12 cellular contexts compared by ENCODE assay signal in the genomic region with DNA sequence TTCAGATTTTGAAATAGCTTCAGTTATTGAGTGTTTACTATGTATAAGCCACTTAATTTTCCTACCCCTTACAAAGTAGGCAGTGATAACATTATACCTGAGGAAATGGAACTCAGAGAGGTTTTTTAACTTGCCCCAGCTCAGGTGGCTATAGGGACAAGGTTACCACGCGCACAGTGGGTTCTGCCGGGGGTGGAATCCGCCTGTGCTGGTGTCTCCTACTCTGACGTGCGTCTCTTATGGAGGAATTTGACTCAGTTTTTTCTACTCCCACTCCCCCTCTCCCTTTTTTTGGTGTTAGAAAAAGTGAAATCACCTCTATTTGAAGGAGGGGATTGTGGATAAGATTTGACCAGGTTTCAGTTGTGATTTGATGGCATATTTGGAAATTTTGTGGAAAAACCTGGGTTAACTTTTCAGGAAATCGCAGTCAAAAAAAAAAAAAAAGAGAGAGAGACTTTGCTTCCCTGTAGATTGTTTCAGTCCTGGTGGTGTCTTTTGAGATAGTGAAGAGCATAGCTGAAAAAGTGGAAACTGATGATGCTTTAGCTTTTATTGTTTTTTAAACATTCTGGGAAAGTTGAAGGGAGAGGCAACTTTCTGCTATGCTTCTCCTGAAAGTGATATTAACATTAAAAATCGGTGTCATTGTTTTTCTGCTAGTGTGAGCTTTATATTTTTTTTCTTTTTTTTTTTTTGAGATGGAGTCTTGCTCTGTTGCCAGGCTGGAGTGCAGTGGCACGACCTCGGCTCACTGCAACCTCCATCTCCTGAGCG.
"Had no signal": no experiment of that assay in that cellular context is flagged by ENCODE, and none has a peak within 500 bp of the region (broad histone marks: within the 10 kb centered on the region; RNA-seq: fewer than 3 reads in every experiment).

No MANE protein-coding gene starts in this region.

- H3K9me3 ChIP-seq: gastrocnemius medialis, right atrium auricular region had no signal

- H3K9me3 Mint-ChIP-seq: stimulated activated effector memory CD8-positive, alpha-beta T cell treated with anti-CD3 and anti-CD28 coated beads, Interleukin-12 subunit alpha, Interleukin-12 subunit beta, amount 100 ng/mL, for 72 hours; T-helper 2 cell treated with Interferon-gamma antibody and Interleukin-4, amounts not matched to agents 5 μg/mL and 100 μg/mL, for 36 hours had no signal

- H3K4me3 ChIP-seq: coronary artery, gastrocnemius medialis, right atrium auricular region, tibial nerve had no signal

- DNase-seq: activated CD4-positive, alpha-beta memory T cell treated with anti-CD3 and anti-CD28 coated beads for 36 hours; activated CD4-positive, alpha-beta T cell treated with anti-CD3 and anti-CD28 coated beads for 1 hour; activated naive CD4-positive, alpha-beta T cell; effector CD4-positive, alpha-beta T cell; gastrocnemius medialis; midbrain; posterior cingulate gyrus had no signal

- H3K4me1 Mint-ChIP-seq: stimulated activated effector memory CD8-positive, alpha-beta T cell treated with anti-CD3 and anti-CD28 coated beads, Interleukin-12 subunit alpha, Interleukin-12 subunit beta, amount 100 ng/mL, for 72 hours had no signal

- H3K36me3 Mint-ChIP-seq: activated CD4-positive, alpha-beta memory T cell treated with anti-CD3 and anti-CD28 coated beads for 36 hours; stimulated activated effector memory CD8-positive, alpha-beta T cell treated with anti-CD3 and anti-CD28 coated beads, Interleukin-12 subunit alpha, Interleukin-12 subunit beta, amount 100 ng/mL, for 72 hours had no signal

- H3K4me3 Mint-ChIP-seq: activated CD4-positive, alpha-beta memory T cell treated with anti-CD3 and anti-CD28 coated beads for 36 hours; stimulated activated effector memory CD8-positive, alpha-beta T cell treated with anti-CD3 and anti-CD28 coated beads, Interleukin-12 subunit alpha, Interleukin-12 subunit beta, amount 100 ng/mL, for 72 hours; T-helper 2 cell treated with Interferon-gamma antibody and Interleukin-4, amounts not matched to agents 5 μg/mL and 100 μg/mL, for 36 hours had no signal

- H3K36me3 ChIP-seq: gastrocnemius medialis, right atrium auricular region, tibial nerve had no signal

- H3K27ac Mint-ChIP-seq: activated CD4-positive, alpha-beta memory T cell treated with anti-CD3 and anti-CD28 coated beads for 36 hours; stimulated activated effector memory CD8-positive, alpha-beta T cell treated with anti-CD3 and anti-CD28 coated beads, Interleukin-12 subunit alpha, Interleukin-12 subunit beta, amount 100 ng/mL, for 72 hours; T-helper 2 cell treated with Interferon-gamma antibody and Interleukin-4, amounts not matched to agents 5 μg/mL and 100 μg/mL, for 36 hours had no signal

- H3K27ac ChIP-seq: coronary artery, gastrocnemius medialis, right atrium auricular region, tibial nerve had no signal

- H3K27me3 ChIP-seq: gastrocnemius medialis, right atrium auricular region, tibial nerve had no signal

- ATAC-seq: gastrocnemius medialis; stimulated activated effector memory CD8-positive, alpha-beta T cell treated with anti-CD3 and anti-CD28 coated beads, Interleukin-12 subunit alpha, Interleukin-12 subunit beta, amount 100 ng/mL, for 72 hours had no signal
